16 cellular contexts compared by ENCODE assay signal in genomic region chr12:79441534-79441933, GRCh38.
DNase-seq lines count a peak whose midpoint lies in the region; ATAC-seq, FAIRE-seq and TF ChIP-seq lines count a peak whose summit lies in the region.
"Had no signal": no experiment of that assay in that cellular context is flagged by ENCODE, and none has a peak within 500 bp of the region (broad histone marks: within the 10 kb centered on the region; RNA-seq: fewer than 3 reads in every experiment).

No MANE protein-coding gene starts in this region.

- TF ChIP-seq POLR2A in H1 (IDR thresholded peaks at IDR 0.05; ENCODE audit: control extremely low read depth in 1 of 2, low read depth in 2 of 2, low read length in 2 of 2) = no peak

- no peaks in the 10 kb centered on the region for H3K36me3 ChIP-seq in Caco-2 (ENCODE audit: control insufficient read depth, insufficient read depth, low read length)
- no peaks in the 10 kb centered on the region for H3K36me3 ChIP-seq in PC-3 (ENCODE audit: low read depth, low read length)
- H3K36me3 ChIP-seq in H1 (ENCODE audit: control insufficient read depth in 2 of 4, insufficient read depth in 4 of 4, low read length in 3 of 4) = peaks cover 0 to 15% (median 3%) of the 10 kb centered on the region in 4 experiments; a peak in 2 of 8 replicates
- no peaks in the 10 kb centered on the region for H3K36me3 ChIP-seq in parathyroid adenoma (ENCODE audit: control insufficient read depth, insufficient read depth, low read length)
- H3K36me3 ChIP-seq: MG63, SJCRH30 had no signal

- no peak overlapping the region for H2BK20ac ChIP-seq in H1 (ENCODE audit: low read length)

- no peak overlapping the region for H2BK12ac ChIP-seq in H1 (ENCODE audit: low read depth, low read length)

- TF ChIP-seq CTCF in Caco-2 (IDR thresholded peaks at IDR 0.05; ENCODE audit: insufficient read depth in 1 of 2, low read depth in 1 of 2, low read length in 1 of 2, severe bottlenecking in 1 of 2, unreplicated experiment in 1 of 2) = no peak
- no peak for TF ChIP-seq CTCF in PC-3 (conservative IDR thresholded peaks at IDR 0.05; ENCODE audit: low read depth, low read length)
- peak in 1 of 3 experiments; percentile 1; a peak in 1 of 4 replicates for TF ChIP-seq CTCF in H1 (IDR thresholded peaks at IDR 0.05; ENCODE audit: control extremely low read depth in 1 of 3, insufficient read depth in 1 of 3, low read depth in 1 of 3, low read length in 3 of 3)
- TF ChIP-seq CTCF in parathyroid adenoma (IDR thresholded peaks at IDR 0.05) = peak; percentile 28

- H3K9me3 ChIP-seq in Caco-2 (no peaks in the 10 kb centered on the region), PC-3 (ENCODE audit: low read length) (no peaks in the 10 kb centered on the region), H1 (ENCODE audit: insufficient read depth in 2 of 2, low read depth in 1 of 2, low read length in 1 of 2) (no peaks in the 10 kb centered on the region), parathyroid adenoma (ENCODE audit: control insufficient read depth, low read length) (no peaks in the 10 kb centered on the region)
- H3K9me3 ChIP-seq: BE2C, MG63, SJCRH30 had no signal

- no peak overlapping the region for H2AK5ac ChIP-seq in H1 (ENCODE audit: low read depth, low read length)

- H3K36me3 Mint-ChIP-seq in Caco-2 (ENCODE audit: insufficient read depth, unreplicated experiment) = no peaks in the 10 kb centered on the region
- H3K36me3 Mint-ChIP-seq: CD8-positive, alpha-beta memory T cell had no signal

- H3K79me2 ChIP-seq in PC-3 (ENCODE audit: low read length) (no peaks in the 10 kb centered on the region), H1 (ENCODE audit: control insufficient read depth in 1 of 2, insufficient read depth in 2 of 2, low read length in 2 of 2) (no peaks in the 10 kb centered on the region), parathyroid adenoma (no peaks in the 10 kb centered on the region)

- H3K9me2 ChIP-seq in PC-3 (replicated peaks; ENCODE audit: low read length) = no peaks in the 10 kb centered on the region

- H3K4me3 ChIP-seq in Caco-2 (ENCODE audit: low read depth, low read length) = no peak overlapping the region
- H3K4me3 ChIP-seq in PC-3 (ENCODE audit: low read length) = no peak overlapping the region
- H3K4me3 ChIP-seq in H1 (ENCODE audit: extremely low read depth in 1 of 4, insufficient read depth in 2 of 4, low read depth in 3 of 4, low read length in 4 of 4) = no peak overlapping the region
- H3K4me3 ChIP-seq in parathyroid adenoma (ENCODE audit: low read depth, low read length) = no peak overlapping the region
- H3K4me3 ChIP-seq: MG63, SJCRH30 had no signal

- H3K4me1 ChIP-seq in Caco-2 = peaks cover 11% of the 10 kb centered on the region
- peaks cover 28% of the 10 kb centered on the region for H3K4me1 ChIP-seq in PC-3 (ENCODE audit: insufficient read depth, low read length)
- no peaks in the 10 kb centered on the region for H3K4me1 ChIP-seq in H1 (replicated peaks in 1 of 4; ENCODE audit: control insufficient read depth in 3 of 4, insufficient read depth in 4 of 4, low read length in 3 of 4)
- peaks cover 64% of the 10 kb centered on the region for H3K4me1 ChIP-seq in parathyroid adenoma

- H3K9ac ChIP-seq in PC-3 (ENCODE audit: low read length) = no peak overlapping the region
- no peak overlapping the region for H3K9ac ChIP-seq in H1 (replicated peaks in 1 of 4; ENCODE audit: extremely low read depth in 1 of 4, low read depth in 3 of 4, low read length in 3 of 4)
- no peak overlapping the region for H3K9ac ChIP-seq in parathyroid adenoma

- no peak for FAIRE-seq in H1 (lab: Jason Lieb, UNC)

- no peak overlapping the region for H2BK5ac ChIP-seq in H1 (ENCODE audit: low read depth, low read length)

- no peak overlapping the region for H4K91ac ChIP-seq in H1 (replicated peaks; ENCODE audit: insufficient read length, low read length)

- intact Hi-C loops in Caco-2 (cut with micrococcal nuclease; ENCODE audit: unreplicated experiment) (no loop called here), PC-3 (cut with micrococcal nuclease) (no loop called here)

- 84% methylated on average over 4 of the region's 4 CpGs; no CpG with 5 or more reads in 1 of the 2 experiments for WGBS in H1 (ENCODE audit: extremely low coverage in 1 of 2, insufficient coverage in 1 of 2, insufficient read length in 1 of 2, insufficient replicate concordance in 2 of 2, low coverage in 1 of 2, low lambda C conversion rate in 2 of 2, missing lambda C conversion rate in 1 of 2), 2 experiments

- H4K5ac ChIP-seq in H1 (ENCODE audit: insufficient read length, low read depth, low read length) = no peak overlapping the region

- no peak overlapping the region for H3K4me3 Mint-ChIP-seq in Caco-2 (ENCODE audit: unreplicated experiment)
- H3K4me3 Mint-ChIP-seq: CD8-positive, alpha-beta memory T cell had no signal

- DNase-seq in Caco-2 = no peak
- DNase-seq in PC-3 = peak; percentile 45
- DNase-seq in H1 (ENCODE audit: low read depth in 1 of 2, low spot score in 2 of 2) = no peak
- no peak for DNase-seq in activated naive CD4-positive, alpha-beta T cell treated with anti-CD3 and anti-CD28 coated beads, Interleukin-2, amount 50 U/mL, for 16 hours
- DNase-seq: BE2C; CD8-positive, alpha-beta memory T cell; DMS 273 treated with DMSO at 0.1 percent for 48 hours; KG1; MG63; NCI-H1105; NCI-H187 treated with DMSO at 0.1 percent for 48 hours; NCI-H2171 treated with DMSO at 0.1 percent for 48 hours; SJCRH30 had no signal

- no peak overlapping the region for H3K23ac ChIP-seq in H1 (ENCODE audit: insufficient read length)

- H3K27me3 Mint-ChIP-seq in Caco-2 (ENCODE audit: insufficient read depth, unreplicated experiment) = no peaks in the 10 kb centered on the region
- H3K27me3 Mint-ChIP-seq: CD8-positive, alpha-beta memory T cell had no signal

- H3K14ac ChIP-seq in H1 (ENCODE audit: insufficient read length) = no peak overlapping the region

- H3K4ac ChIP-seq in H1 (replicated peaks; ENCODE audit: insufficient read length, low read depth, low read length) = no peak overlapping the region

- H3K27me3 ChIP-seq in Caco-2 (replicated peaks; ENCODE audit: control insufficient read depth, insufficient read depth, low read length) (no peaks in the 10 kb centered on the region), PC-3 (ENCODE audit: low read length) (no peaks in the 10 kb centered on the region), H1 (replicated peaks in 1 of 4; ENCODE audit: control insufficient read depth in 3 of 4, extremely low read depth in 1 of 4, insufficient read depth in 3 of 4, low read length in 3 of 4) (peaks cover 0 to 1% (median 0%) of the 10 kb centered on the region in 4 experiments; a peak in 1 of 7 replicates), parathyroid adenoma (ENCODE audit: control insufficient read depth, insufficient read depth, low read length) (no peaks in the 10 kb centered on the region)
- H3K27me3 ChIP-seq: BE2C, MG63, SJCRH30 had no signal

- no peak overlapping the region for H3K27ac ChIP-seq in PC-3 (ENCODE audit: low read length)
- no peak overlapping the region for H3K27ac ChIP-seq in H1 (ENCODE audit: low read depth, low read length)
- H3K27ac ChIP-seq in parathyroid adenoma = peak overlapping the region; percentile 85
- H3K27ac ChIP-seq: SJCRH30 had no signal

- H3F3A ChIP-seq in PC-3 (ENCODE audit: low read length, unreplicated experiment) = no peaks in the 10 kb centered on the region

- no peak overlapping the region for H2BK15ac ChIP-seq in H1 (ENCODE audit: low read length)

- peak; percentile 38 for ATAC-seq in PC-3
- ATAC-seq in GM21390 (IDR thresholded peaks at IDR 0.05; ENCODE audit: unreplicated experiment) = no peak
- ATAC-seq in HG03571 (IDR thresholded peaks at IDR 0.05; ENCODE audit: unreplicated experiment) = no peak

- H4K20me1 ChIP-seq in PC-3 (ENCODE audit: low read length) = no peaks in the 10 kb centered on the region
- no peaks in the 10 kb centered on the region for H4K20me1 ChIP-seq in H1 (replicated peaks in 1 of 2; ENCODE audit: control insufficient read depth in 1 of 2, insufficient read depth in 2 of 2, low read length in 2 of 2)

- no peak for TF ChIP-seq EP300 in H1 (IDR thresholded peaks at IDR 0.05; ENCODE audit: borderline replicate concordance in 1 of 2, low read depth in 2 of 2, low read length in 2 of 2)

- no TSS peak for BruUV-seq in Caco-2 (replicated peaks; lab: Mats Ljungman, UMichigan)
- BruUV-seq in PC-3 (replicated peaks; lab: Mats Ljungman, UMichigan) = no TSS peak

- H2AFZ ChIP-seq in PC-3 (ENCODE audit: low read length) = no peak overlapping the region
- no peak overlapping the region for H2AFZ ChIP-seq in H1 (ENCODE audit: low read length)
- peak overlapping the region; percentile 39 for H2AFZ ChIP-seq in parathyroid adenoma

- H2BK120ac ChIP-seq in H1 (replicated peaks; ENCODE audit: low read depth, low read length) = no peak overlapping the region

- peaks cover 27% of the 10 kb centered on the region for H3K4me1 Mint-ChIP-seq in Caco-2 (ENCODE audit: low read depth, unreplicated experiment)
- H3K4me1 Mint-ChIP-seq: CD8-positive, alpha-beta memory T cell had no signal

- H3K56ac ChIP-seq in H1 (replicated peaks; ENCODE audit: insufficient read length, low read depth, low read length) = no peak overlapping the region

- H3K79me1 ChIP-seq in H1 (ENCODE audit: low read depth, low read length) = no peaks in the 10 kb centered on the region

- no peak overlapping the region for H3K18ac ChIP-seq in H1 (ENCODE audit: extremely low read depth, low read length)

- H4K8ac ChIP-seq in H1 (ENCODE audit: extremely low read depth, insufficient read depth, low read length) = no peak overlapping the region

- H3K23me2 ChIP-seq in H1 (ENCODE audit: low read depth, low read length) = no peaks in the 10 kb centered on the region

- no peak overlapping the region for H3K4me2 ChIP-seq in PC-3 (ENCODE audit: low read length)
- H3K4me2 ChIP-seq in H1 (ENCODE audit: insufficient read depth in 1 of 2, low read depth in 2 of 2, low read length in 2 of 2) = no peak overlapping the region
- peak overlapping the region; percentile 4 for H3K4me2 ChIP-seq in parathyroid adenoma (ENCODE audit: low read length)

- CTCF ChIA-PET in Caco-2 (lab: Charles Lee) = no interaction called here
- CTCF ChIA-PET in PC-3 (lab: Charles Lee) = interaction anchor here (0.6 kb wide), 1 partner anchor 22 kb away, joined by 3 read pairs; no protein-coding TSS in a partner anchor
- CTCF ChIA-PET in H1 (lab: Charles Lee; ENCODE audit: partially characterized antibody) = interaction anchor here (1.2 to 2.0 kb wide), 2 partner anchors 11 to 745 kb away, joined by 3 to 7 read pairs; no protein-coding TSS in a partner anchor

- POLR2A ChIA-PET in Caco-2 (lab: Charles Lee) (no interaction called here), PC-3 (lab: Charles Lee; ENCODE audit: unreplicated experiment) (no interaction called here), H1 (lab: Charles Lee; ENCODE audit: partially characterized antibody) (no interaction called here)

- peaks cover 9% of the 10 kb centered on the region for H3K9me3 Mint-ChIP-seq in Caco-2 (ENCODE audit: unreplicated experiment)

- H3K27ac Mint-ChIP-seq in Caco-2 (ENCODE audit: unreplicated experiment) = peak overlapping the region; percentile 20
- H3K27ac Mint-ChIP-seq: CD8-positive, alpha-beta memory T cell had no signal

- TF ChIP-seq RAD21 in H1 (IDR thresholded peaks at IDR 0.05 in 1 of 2, conservative IDR thresholded peaks at IDR 0.05 in 1 of 2; ENCODE audit: low read depth in 2 of 2, low read length in 2 of 2) = peak; percentile 18 to 21; a peak in 2 of 4 replicates

TF ChIP-seq in H1, 55 proteins besides CTCF, POLR2A, EP300 and RAD21 (continues in another document):
- no peak for TF ChIP-seq HDAC6 (IDR thresholded peaks at IDR 0.05; ENCODE audit: low read depth, low read length)
- no peak for TF ChIP-seq ASH2L (IDR thresholded peaks at IDR 0.05; ENCODE audit: low read length)
